ENCODE assay signal across 8 cellular contexts in the genomic region with DNA sequence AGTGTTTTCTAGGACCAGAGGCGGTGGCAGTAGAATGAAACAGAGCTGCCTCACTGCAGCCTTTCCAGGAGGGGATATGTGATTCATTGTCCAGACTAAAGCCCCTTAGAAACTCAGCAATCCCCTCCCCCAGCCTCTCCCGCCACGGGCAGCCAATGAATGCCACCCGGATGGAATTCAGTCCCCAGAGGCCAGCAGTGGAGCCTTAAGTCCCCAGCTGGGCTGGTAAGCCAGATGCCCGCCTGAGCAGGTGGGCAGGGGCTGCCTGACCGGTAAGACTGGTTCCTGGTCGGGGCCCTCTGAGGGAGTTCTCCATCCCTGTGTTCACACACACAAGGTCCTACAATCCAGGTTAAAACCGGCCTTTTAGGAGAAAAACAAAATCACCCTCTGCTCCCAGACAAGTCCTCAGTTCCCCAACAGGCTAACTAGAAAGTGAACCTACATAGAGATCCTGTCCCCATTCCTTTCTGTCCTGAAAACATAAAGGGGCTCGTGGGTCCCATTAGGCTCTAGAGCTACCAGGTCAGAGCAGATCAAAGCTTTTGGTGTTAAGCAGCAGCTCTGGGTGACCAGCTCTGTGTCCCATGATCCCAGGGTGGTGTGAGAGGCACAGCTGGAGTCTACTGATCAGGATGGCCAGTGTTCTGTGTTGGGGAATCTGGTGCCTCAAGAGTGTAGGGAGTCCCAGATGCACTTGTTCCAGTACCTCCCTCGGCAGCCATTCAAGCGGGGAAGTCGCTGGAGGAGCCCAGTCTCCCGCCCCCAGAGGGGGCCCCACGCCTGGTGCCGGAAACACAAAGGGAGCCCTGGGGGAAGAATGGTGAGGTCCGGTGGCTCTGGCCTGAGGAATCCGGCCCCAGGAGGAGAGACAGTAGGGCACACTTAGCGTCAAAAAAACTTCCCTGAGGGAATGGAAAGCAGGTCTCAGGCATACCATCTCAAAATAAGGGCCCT. TPM values are rescaled to one million over a fixed set of nuclear protein-coding genes. Genes with fewer than 3 reads are reported as not detected.
DNase-seq lines count a peak whose midpoint lies in the region; ATAC-seq and TF ChIP-seq lines count a peak whose summit lies in the region.

No MANE protein-coding gene starts in this region.

- H2AFZ ChIP-seq in HCT116 (ENCODE audit: low read depth, low read length, poor library complexity, severe bottlenecking), result no peak overlapping the region

- RAD21 ChIA-PET in HCT116 (lab: Charles Lee; ENCODE audit: low non-redundant PET in 1 of 2, low total read pairs in 2 of 2, uncharacterized antibody in 2 of 2, unreplicated experiment in 2 of 2), result no interaction called here

- intact Hi-C loops in HCT116 (cut with micrococcal nuclease), result loop anchor here (10.0 kb wide), 1 partner anchor 291 kb away; no protein-coding TSS in a partner anchor
- intact Hi-C loops in transverse colon (cut with DNase I; ENCODE audit: low total_unique reads), result loop anchor here (2.0 kb wide), 1 partner anchor 55 kb away; a partner anchor contains a TSS

- H4K20me1 ChIP-seq in HCT116 (ENCODE audit: insufficient read depth), result no peaks in the 10 kb centered on the region

- DNase-seq in CD1c-positive myeloid dendritic cell (ENCODE audit: extremely low spot score) (peak; percentile 16), HCT116 (ENCODE audit: low read depth, low spot score) (no peak), SK-N-MC (ENCODE audit: low read depth, low spot score) (no peak), dermis blood vessel endothelial cell (peak; percentile 30), transverse colon (peak; percentile 81), SKM-1 treated with dmso at 0.1 percent for 144 hours (lab: John Stamatoyannopoulos, UW; ENCODE audit: unreplicated experiment) (no peak)

- peaks cover 30 to 47% of the 10 kb centered on the region in 2 experiments for H3K4me1 ChIP-seq in HCT116 (ENCODE audit: control insufficient read depth in 1 of 2, insufficient read depth in 2 of 2, low read length in 2 of 2)
- peaks cover 37 to 49% of the 10 kb centered on the region in 2 donors for H3K4me1 ChIP-seq in mucosa of rectum (ENCODE audit: control insufficient read depth in 2 of 2, insufficient read depth in 2 of 2, low read length in 2 of 2)
- H3K4me1 ChIP-seq in transverse colon, result peaks cover 35 to 62% (median 51%) of the 10 kb centered on the region in 4 donors

- H3K79me2 ChIP-seq in HCT116 (ENCODE audit: insufficient read depth, low read length), result peaks cover 52% of the 10 kb centered on the region

- peak overlapping the region; percentile 82 for H3K4me2 ChIP-seq in HCT116 (ENCODE audit: low read length)

- H3K27me3 ChIP-seq in HCT116 (ENCODE audit: insufficient read depth, low read length) (no peaks in the 10 kb centered on the region), mucosa of rectum (ENCODE audit: control insufficient read depth in 2 of 2, insufficient read depth in 2 of 2, low read length in 2 of 2) (no peaks in the 10 kb centered on the region), transverse colon (no peaks in the 10 kb centered on the region)

- in situ Hi-C loops in transverse colon (cut with MboI; ENCODE audit: low pct_ligation_motif_present in 1 of 4, low pct_unique_long_range_greater_than_20kb in 1 of 4, low sequenced_read_pairs in 3 of 4), result loop anchor here in 1 of 4 donors (25.0 kb wide), 1 partner anchor 94 kb away; no protein-coding TSS in a partner anchor

- no peaks in the 10 kb centered on the region for H3K9me3 ChIP-seq in HCT116 (ENCODE audit: control insufficient read depth in 1 of 2, insufficient read depth in 1 of 2, low read depth in 1 of 2, low read length in 2 of 2)
- no peaks in the 10 kb centered on the region for H3K9me3 ChIP-seq in SK-N-MC (ENCODE audit: low read depth, low read length)
- H3K9me3 ChIP-seq in mucosa of rectum (ENCODE audit: control insufficient read depth in 2 of 2, low read length in 2 of 2), result no peaks in the 10 kb centered on the region
- H3K9me3 ChIP-seq in transverse colon, result no peaks in the 10 kb centered on the region

- POLR2A ChIA-PET in HCT116 (lab: Charles Lee), result interaction anchor here (0.7 kb wide), 1 partner anchor 119 kb away, joined by 3 read pairs; no protein-coding TSS in a partner anchor

- CTCF ChIA-PET in HCT116 (lab: Charles Lee), result no interaction called here

- no peak for ATAC-seq in HCT116
- no peak for ATAC-seq in HG03521 (IDR thresholded peaks at IDR 0.05; ENCODE audit: unreplicated experiment)

- peak overlapping the region; percentile 19 to 47 for H3K4me3 ChIP-seq in HCT116 (replicated peaks in 1 of 2; ENCODE audit: low read depth in 1 of 2, low read length in 2 of 2)
- peak overlapping the region; percentile 91 for H3K4me3 ChIP-seq in SK-N-MC
- H3K4me3 ChIP-seq in mucosa of rectum (ENCODE audit: low read length in 2 of 2), result peak overlapping the region; percentile 69 to 78
- H3K4me3 ChIP-seq in transverse colon, result peak overlapping the region in 2 of 4 donors; percentile 61 to 69

- TF ChIP-seq POLR2A in HCT116 (IDR thresholded peaks at IDR 0.05; ENCODE audit: borderline replicate concordance, extremely low read depth, insufficient read depth, insufficient read length) (no peak), transverse colon (IDR thresholded peaks at IDR 0.05) (no peak)

- no peak for TF ChIP-seq CTCF in HCT116 (IDR thresholded peaks at IDR 0.05 in 2 of 3, conservative IDR thresholded peaks at IDR 0.05 in 1 of 3; ENCODE audit: borderline replicate concordance in 1 of 3, insufficient read depth in 1 of 3, low read depth in 2 of 3, low read length in 2 of 3)
- TF ChIP-seq CTCF in transverse colon (IDR thresholded peaks at IDR 0.05), result no peak

- BruUV-seq in HCT116 (replicated peaks; lab: Mats Ljungman, UMichigan), result no TSS peak

- TF ChIP-seq RAD21 in HCT116 (IDR thresholded peaks at IDR 0.05; ENCODE audit: low read depth), result no peak

- H3K27ac ChIP-seq in HCT116 (ENCODE audit: low read depth, low read length) (peak overlapping the region; percentile 80), SK-N-MC (no peak overlapping the region), mucosa of rectum (ENCODE audit: low read depth in 2 of 2, low read length in 2 of 2) (peak overlapping the region; percentile 32 to 43), transverse colon (peak overlapping the region; percentile 43 to 95 (median 91))

- TF ChIP-seq EP300 in transverse colon (IDR thresholded peaks at IDR 0.05; ENCODE audit: low read depth), result no peak

- WGBS in transverse colon (ENCODE audit: low coverage in 1 of 2), 2 donors, result 10 to 60% methylated on average over 1 to 18 of the region's 18 CpGs

- H3K36me3 ChIP-seq in HCT116 (ENCODE audit: control insufficient read depth in 1 of 2, insufficient read depth in 2 of 2, low read length in 2 of 2), result peaks cover 4 to 17% of the 10 kb centered on the region in 2 experiments; a peak in 3 of 4 replicates
- H3K36me3 ChIP-seq in SK-N-MC (ENCODE audit: insufficient read depth, low read length), result peaks cover 51% of the 10 kb centered on the region; the same call in 1 of the 2 replicates
- peaks cover 16 to 28% of the 10 kb centered on the region in 2 donors for H3K36me3 ChIP-seq in mucosa of rectum (ENCODE audit: control insufficient read depth in 2 of 2, insufficient read depth in 2 of 2, low read length in 2 of 2)
- H3K36me3 ChIP-seq in transverse colon, result no peaks in the 10 kb centered on the region

- H3K9me2 ChIP-seq in HCT116 (ENCODE audit: insufficient read depth), result no peaks in the 10 kb centered on the region

- H3K9ac ChIP-seq in HCT116 (ENCODE audit: low read length) (peak overlapping the region; percentile 47), SK-N-MC (ENCODE audit: insufficient read length) (peak overlapping the region; percentile 62), mucosa of rectum (ENCODE audit: low read depth in 1 of 2, low read length in 2 of 2) (peak overlapping the region; percentile 49 to 55)

TF ChIP-seq in HCT116, 20 proteins besides CTCF, POLR2A, EP300 and RAD21 (continues in another document):
- TF ChIP-seq SRF (IDR thresholded peaks at IDR 0.05; ENCODE audit: low read depth), result no peak
- no peak for TF ChIP-seq YY1 (IDR thresholded peaks at IDR 0.05; ENCODE audit: extremely low read depth, insufficient replicate concordance, low read depth, low read length)
- TF ChIP-seq, protein P1, sequence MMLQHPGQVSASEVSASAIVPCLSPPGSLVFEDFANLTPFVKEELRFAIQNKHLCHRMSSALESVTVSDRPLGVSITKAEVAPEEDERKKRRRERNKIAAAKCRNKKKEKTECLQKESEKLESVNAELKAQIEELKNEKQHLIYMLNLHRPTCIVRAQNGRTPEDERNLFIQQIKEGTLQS (IDR thresholded peaks at IDR 0.05), result no peak
- TF ChIP-seq CBX3 (IDR thresholded peaks at IDR 0.05; ENCODE audit: low read depth), result no peak

RNA-seq across cellular contexts. Expression of a gene that starts 2.6 kb away (rescaled TPM):
- total RNA-seq in HCT116 (2021; ENCODE audit: unreplicated experiment), result 30.6 TPM
- polyA plus RNA-seq in HCT116 (2012), result 26.5 and 31.6 TPM in 2 replicates
- 17.0 and 20.3 TPM in 2 replicates for total RNA-seq in dermis blood vessel endothelial cell
- 10 to 100 TPM in 2 of 4 donors, 1 to 10 TPM in 2; 3.6 to 12.2 (median 8.7) TPM for total RNA-seq in transverse colon

RNA-seq across cellular contexts. Expression of a gene that starts 51.2 kb away (rescaled TPM):
- total RNA-seq in HCT116 (2021; ENCODE audit: unreplicated experiment) (1.6 TPM), dermis blood vessel endothelial cell (15.4 and 17.2 TPM in 2 replicates), transverse colon (10 to 100 TPM; 11.6 to 46.7 (median 35.2) TPM)
- polyA plus RNA-seq in HCT116 (2012), result 1.2 and 1.5 TPM in 2 replicates

RNA-seq across cellular contexts. Expression of a gene that starts 55.9 kb away (rescaled TPM):
- total RNA-seq in HCT116 (2021; ENCODE audit: unreplicated experiment) (68.2 TPM), dermis blood vessel endothelial cell (53.0 and 75.7 TPM in 2 replicates), transverse colon (10 to 100 TPM in 3 of 4 donors, 1 to 10 TPM in 1; 4.6 to 39.2 (median 26.3) TPM)
- polyA plus RNA-seq in HCT116 (2012), result 70.4 and 72.0 TPM in 2 replicates

Comparison
In these comparisons a context has a peak if more than half of its experiments do, and no peak if none do; other contexts are left out.
1. DNase-seq: peak in CD1c-positive myeloid dendritic cell (single experiment), dermis blood vessel endothelial cell (single experiment) and transverse colon (single experiment); none in HCT116 (single experiment), SK-N-MC (single experiment) and SKM-1 treated with dmso at 0.1 percent for 144 hours (single experiment).
2. Peak in every context shown above with its lines, with median percentiles within 50 percentile points of each other: H3K9ac ChIP-seq.